ENCODE assay signal across 17 cellular contexts in the genomic region with DNA sequence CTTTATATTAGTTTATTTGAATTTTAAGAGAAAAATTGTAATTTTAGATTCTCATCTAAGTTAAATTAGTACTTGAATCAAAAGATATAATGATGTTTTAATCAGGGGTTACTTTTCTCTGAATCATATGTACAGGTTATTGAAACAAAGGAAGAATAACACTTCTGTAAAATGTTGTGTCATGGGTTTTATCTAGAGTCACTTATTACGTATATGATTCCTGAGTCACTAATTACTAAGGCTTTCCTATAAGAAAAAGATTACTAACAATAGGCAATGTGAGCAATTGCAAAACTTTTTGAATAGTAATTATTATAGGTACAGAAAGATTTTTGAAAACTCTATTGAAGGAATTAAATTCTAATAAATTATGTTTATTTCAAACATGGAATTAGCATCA.
DNase-seq lines count a peak whose midpoint lies in the region; ATAC-seq and TF ChIP-seq lines count a peak whose summit lies in the region.
"Had no signal": no experiment of that assay in that cellular context is flagged by ENCODE, and none has a peak within 500 bp of the region (broad histone marks: within the 10 kb centered on the region; RNA-seq: fewer than 3 reads in every experiment).

No MANE protein-coding gene starts in this region.

- BruUV-seq in PC-3 (replicated peaks; lab: Mats Ljungman, UMichigan): no TSS peak

- H3K27ac ChIP-seq in GM23338 (ENCODE audit: low read depth) (no peak overlapping the region), PC-3 (ENCODE audit: low read length) (peak overlapping the region; percentile 44), osteoblast (ENCODE audit: low read depth, low read length) (peak overlapping the region; percentile 24)
- H3K27ac ChIP-seq: sigmoid colon had no signal

- H3F3A ChIP-seq in GM23338 (replicated peaks; ENCODE audit: low read depth) (no peaks in the 10 kb centered on the region), PC-3 (ENCODE audit: low read length, unreplicated experiment) (no peaks in the 10 kb centered on the region)

- H3K79me2 ChIP-seq in GM23338 (replicated peaks; ENCODE audit: insufficient read depth) (no peaks in the 10 kb centered on the region), PC-3 (ENCODE audit: low read length) (no peaks in the 10 kb centered on the region), osteoblast (ENCODE audit: insufficient read depth, low read length) (no peaks in the 10 kb centered on the region)

- H3K4me1 Mint-ChIP-seq in GM23338: peaks cover 8% of the 10 kb centered on the region; the same call in 2 of the 3 replicates
- H3K4me1 Mint-ChIP-seq in effector memory CD8-positive, alpha-beta T cell (ENCODE audit: low read depth in 2 of 2): no peaks in the 10 kb centered on the region

- H3K4me2 ChIP-seq in GM23338: 0 out of 2 replicates have a peak overlapping the region, but pooled peaks have one; percentile 31
- H3K4me2 ChIP-seq in PC-3 (ENCODE audit: low read length): peak overlapping the region; percentile 51; the same call in 1 of the 2 replicates
- no peak overlapping the region for H3K4me2 ChIP-seq in osteoblast (ENCODE audit: insufficient read depth, low read length)
- H3K4me2 ChIP-seq: SK-N-SH had no signal

- H3K27ac Mint-ChIP-seq in GM23338: no peak overlapping the region
- H3K27ac Mint-ChIP-seq in effector memory CD8-positive, alpha-beta T cell: no peak overlapping the region
- H3K27ac Mint-ChIP-seq: activated CD8-positive, alpha-beta T cell treated with anti-CD3 and anti-CD28 coated beads for 36 hours had no signal

- H3K9ac ChIP-seq in PC-3 (ENCODE audit: low read length): no peak overlapping the region
- H3K9ac ChIP-seq: SK-N-SH had no signal

- no peaks in the 10 kb centered on the region for H3K36me3 ChIP-seq in GM23338 (ENCODE audit: insufficient read depth)
- H3K36me3 ChIP-seq in PC-3 (ENCODE audit: low read depth, low read length): no peaks in the 10 kb centered on the region
- no peaks in the 10 kb centered on the region for H3K36me3 ChIP-seq in osteoblast (ENCODE audit: insufficient read depth, low read length)
- H3K36me3 ChIP-seq: sigmoid colon had no signal

- DNase-seq in GM23338 (ENCODE audit: low spot score): no peak
- peak; percentile 8 for DNase-seq in PC-3
- peak; percentile 1 to 37 for DNase-seq in dermis microvascular lymphatic vessel endothelial cell (ENCODE audit: low read depth in 2 of 2)
- peak; percentile 36 for DNase-seq in osteoblast (ENCODE audit: insufficient read length, low spot score, missing footprints)
- no peak for DNase-seq in effector memory CD8-positive, alpha-beta T cell
- DNase-seq in epidermal melanocyte (ENCODE audit: insufficient read length, low spot score): no peak
- no peak for DNase-seq in SHP77 (lab: John Stamatoyannopoulos, UW)
- DNase-seq: activated CD8-positive, alpha-beta T cell treated with anti-CD3 and anti-CD28 coated beads for 36 hours; AML-193; GF-D8; Kasumi-1; NCI-H1694; NCI-H524; nucleus accumbens; sigmoid colon; SK-N-SH had no signal

- peaks cover 3% of the 10 kb centered on the region; the same call in 1 of the 3 replicates for H3K9me3 Mint-ChIP-seq in GM23338
- H3K9me3 Mint-ChIP-seq in effector memory CD8-positive, alpha-beta T cell: peaks cover 0 to 4% of the 10 kb centered on the region in 2 donors
- H3K9me3 Mint-ChIP-seq: activated CD8-positive, alpha-beta T cell treated with anti-CD3 and anti-CD28 coated beads for 36 hours had no signal

- H3K27me3 ChIP-seq in GM23338 (ENCODE audit: insufficient read depth): no peaks in the 10 kb centered on the region
- H3K27me3 ChIP-seq in PC-3 (ENCODE audit: low read length): no peaks in the 10 kb centered on the region
- H3K27me3 ChIP-seq in osteoblast (ENCODE audit: insufficient read depth, low read length): no peaks in the 10 kb centered on the region
- H3K27me3 ChIP-seq: sigmoid colon had no signal

- H3K4me3 Mint-ChIP-seq in GM23338: no peak overlapping the region
- no peak overlapping the region for H3K4me3 Mint-ChIP-seq in effector memory CD8-positive, alpha-beta T cell
- H3K4me3 Mint-ChIP-seq: activated CD8-positive, alpha-beta T cell treated with anti-CD3 and anti-CD28 coated beads for 36 hours had no signal

- TF ChIP-seq CTCF in GM23338 (conservative IDR thresholded peaks at IDR 0.05; ENCODE audit: low read depth in 2 of 2): no peak
- no peak for TF ChIP-seq CTCF in PC-3 (conservative IDR thresholded peaks at IDR 0.05; ENCODE audit: low read depth, low read length)
- TF ChIP-seq CTCF in osteoblast (IDR thresholded peaks at IDR 0.05; ENCODE audit: extremely low read depth, low read depth, low read length): no peak

- no peak for ATAC-seq in GM23338
- ATAC-seq in PC-3: no peak
- no peak for ATAC-seq in effector memory CD8-positive, alpha-beta T cell (replicated peaks)
- no peak for ATAC-seq in GM21786 (IDR thresholded peaks at IDR 0.05; ENCODE audit: unreplicated experiment)
- ATAC-seq: activated CD8-positive, alpha-beta T cell treated with anti-CD3 and anti-CD28 coated beads for 36 hours had no signal

- peaks cover 5% of the 10 kb centered on the region for H3K27me3 Mint-ChIP-seq in GM23338 (ENCODE audit: insufficient read depth, low read depth, poor library complexity)
- no peaks in the 10 kb centered on the region for H3K27me3 Mint-ChIP-seq in effector memory CD8-positive, alpha-beta T cell
- H3K27me3 Mint-ChIP-seq: activated CD8-positive, alpha-beta T cell treated with anti-CD3 and anti-CD28 coated beads for 36 hours had no signal

- H3K9me2 ChIP-seq in GM23338 (ENCODE audit: insufficient read depth): no peaks in the 10 kb centered on the region
- no peaks in the 10 kb centered on the region for H3K9me2 ChIP-seq in PC-3 (replicated peaks; ENCODE audit: low read length)
- H3K9me2 ChIP-seq: SK-N-SH had no signal

- H3K4me3 ChIP-seq in GM23338: no peak overlapping the region
- H3K4me3 ChIP-seq in PC-3 (ENCODE audit: low read length): no peak overlapping the region
- no peak overlapping the region for H3K4me3 ChIP-seq in osteoblast (ENCODE audit: insufficient read depth, low read length)
- H3K4me3 ChIP-seq: sigmoid colon had no signal

- H3K36me3 Mint-ChIP-seq in GM23338 (ENCODE audit: low read depth): peaks cover 15% of the 10 kb centered on the region; the same call in 2 of the 3 replicates
- peaks cover 3% of the 10 kb centered on the region for H3K36me3 Mint-ChIP-seq in effector memory CD8-positive, alpha-beta T cell (ENCODE audit: insufficient read depth)

- H3K4me1 ChIP-seq in GM23338 (ENCODE audit: insufficient read depth) (peaks cover 15% of the 10 kb centered on the region), PC-3 (ENCODE audit: insufficient read depth, low read length) (peaks cover 21% of the 10 kb centered on the region), osteoblast (ENCODE audit: insufficient read depth, low read length) (peaks cover 4% of the 10 kb centered on the region)
- H3K4me1 ChIP-seq: sigmoid colon had no signal

- H3K9me3 ChIP-seq in PC-3 (ENCODE audit: low read length) (no peaks in the 10 kb centered on the region), osteoblast (ENCODE audit: low read depth, low read length) (no peaks in the 10 kb centered on the region)
- H3K9me3 ChIP-seq: sigmoid colon, SK-N-SH had no signal

- H4K20me1 ChIP-seq in GM23338 (replicated peaks; ENCODE audit: insufficient read depth) (no peaks in the 10 kb centered on the region), PC-3 (ENCODE audit: low read length) (no peaks in the 10 kb centered on the region), osteoblast (ENCODE audit: insufficient read depth, low read length) (no peaks in the 10 kb centered on the region)

- CTCF ChIA-PET in PC-3 (lab: Charles Lee): no interaction called here

- intact Hi-C loops in PC-3 (cut with micrococcal nuclease): loop anchor here (5.0 kb wide), 1 partner anchor 98 kb away; the partner anchor contains the start of gene KLF5

- POLR2A ChIA-PET in PC-3 (lab: Charles Lee; ENCODE audit: unreplicated experiment): no interaction called here

- H2AFZ ChIP-seq in GM23338 (no peak overlapping the region), PC-3 (ENCODE audit: low read length) (no peak overlapping the region), osteoblast (ENCODE audit: low read length) (no peak overlapping the region)

TF ChIP-seq in GM23338, 12 proteins besides CTCF, POLR2A, EP300 and RAD21:
- no peak for TF ChIP-seq POLR2AphosphoS5 (IDR thresholded peaks at IDR 0.05; ENCODE audit: low read depth)
- no peak for TF ChIP-seq ZNF114 (CRISPR knock-in tag; IDR thresholded peaks at IDR 0.05)

Comparison
In these comparisons a context has a peak if more than half of its experiments do, and no peak if none do; other contexts are left out.
1. DNase-seq: peak in PC-3 (single experiment), dermis microvascular lymphatic vessel endothelial cell (2 of 2) and osteoblast (single experiment); none in GM23338 (single experiment), effector memory CD8-positive, alpha-beta T cell (0 of 3), epidermal melanocyte (single experiment) and SHP77 (0 of 2).